8 cellular contexts compared by ENCODE assay signal in genomic region chr11:86176165-86176884, GRCh38.
DNase-seq lines count a peak whose midpoint lies in the region; ATAC-seq and TF ChIP-seq lines count a peak whose summit lies in the region.

No MANE protein-coding gene starts in this region.

- H3K4me3 ChIP-seq in esophagus squamous epithelium = no peak overlapping the region

- intact Hi-C loops in esophagus squamous epithelium (cut with DNase I) = no loop called here

- peak overlapping the region; percentile 67 for H3K27ac Mint-ChIP-seq in activated CD4-positive, alpha-beta memory T cell treated with anti-CD3 and anti-CD28 coated beads, Interleukin-2, amount 10 ng/mL, durations not matched to agents 7 days and 5 days

- peaks cover 15 to 40% (median 25%) of the 10 kb centered on the region in 3 donors for H3K4me1 ChIP-seq in esophagus squamous epithelium

- TF ChIP-seq CTCF in esophagus squamous epithelium (IDR thresholded peaks at IDR 0.05) = no peak

- H3K36me3 Mint-ChIP-seq in activated CD4-positive, alpha-beta memory T cell treated with anti-CD3 and anti-CD28 coated beads, Interleukin-2, amount 10 ng/mL, durations not matched to agents 7 days and 5 days (ENCODE audit: low read depth) = peaks cover 8% of the 10 kb centered on the region

- no peaks in the 10 kb centered on the region for H3K9me3 Mint-ChIP-seq in activated CD4-positive, alpha-beta memory T cell treated with anti-CD3 and anti-CD28 coated beads, Interleukin-2, amount 10 ng/mL, durations not matched to agents 7 days and 5 days

- WGBS in esophagus squamous epithelium, 2 donors = 38 to 46% methylated on average over 4 of the region's 4 CpGs

- H3K36me3 ChIP-seq in esophagus squamous epithelium = no peaks in the 10 kb centered on the region

- POLR2A ChIA-PET in activated CD4-positive, alpha-beta memory T cell treated with anti-CD3 and anti-CD28 coated beads, Interleukin-2, amount 10 ng/mL, durations not matched to agents 7 days and 5 days (lab: Charles Lee) = interaction anchor here (0.7 to 5.6 kb wide), 14 partner anchors 9 to 111 kb away, joined by 3 to 62 read pairs (median 4); partner anchors contain the start of gene PICALM

- DNase-seq in activated CD4-positive, alpha-beta memory T cell treated with anti-CD3 and anti-CD28 coated beads, Interleukin-2, amount 10 ng/mL, durations not matched to agents 7 days and 5 days = peak; percentile 77
- DNase-seq in putamen (ENCODE audit: low spot score) = peak; percentile 68
- DNase-seq in NCI-H526 (lab: John Stamatoyannopoulos, UW) = no peak
- no peak for DNase-seq in esophagus squamous epithelium (lab: John Stamatoyannopoulos, UW)
- no peak for DNase-seq in activated gamma-delta T cell (lab: John Stamatoyannopoulos, UW)
- DNase-seq in HPDE6-E6E7 (ENCODE audit: extremely low spot score) = no peak

- H3K4me3 Mint-ChIP-seq in activated CD4-positive, alpha-beta memory T cell treated with anti-CD3 and anti-CD28 coated beads, Interleukin-2, amount 10 ng/mL, durations not matched to agents 7 days and 5 days = peak overlapping the region; percentile 16

- no peaks in the 10 kb centered on the region for H3K4me1 Mint-ChIP-seq in activated CD4-positive, alpha-beta memory T cell treated with anti-CD3 and anti-CD28 coated beads, Interleukin-2, amount 10 ng/mL, durations not matched to agents 7 days and 5 days

- H3K27ac ChIP-seq in esophagus squamous epithelium = no peak overlapping the region

- no peaks in the 10 kb centered on the region for H3K27me3 ChIP-seq in esophagus squamous epithelium

- H3K27me3 Mint-ChIP-seq in activated CD4-positive, alpha-beta memory T cell treated with anti-CD3 and anti-CD28 coated beads, Interleukin-2, amount 10 ng/mL, durations not matched to agents 7 days and 5 days = no peaks in the 10 kb centered on the region

- no peak for TF ChIP-seq POLR2A in esophagus squamous epithelium (IDR thresholded peaks at IDR 0.05)

- CTCF ChIA-PET in activated CD4-positive, alpha-beta memory T cell treated with anti-CD3 and anti-CD28 coated beads, Interleukin-2, amount 10 ng/mL, durations not matched to agents 7 days and 5 days (lab: Charles Lee) = interaction anchor here (1.0 to 2.6 kb wide), 5 partner anchors 14 to 128 kb away, joined by 3 to 18 read pairs (median 4); partner anchors contain the start of gene PICALM

- no peaks in the 10 kb centered on the region for H3K9me3 ChIP-seq in esophagus squamous epithelium

- ATAC-seq in GM18520 (IDR thresholded peaks at IDR 0.05; ENCODE audit: unreplicated experiment) (peak; percentile 71), HG03064 (IDR thresholded peaks at IDR 0.05; ENCODE audit: low read depth, unreplicated experiment) (peak; percentile 59)

Comparison
In these comparisons a context has a peak if more than half of its experiments do, and no peak if none do; other contexts are left out.
1. DNase-seq: peak in activated CD4-positive, alpha-beta memory T cell treated with anti-CD3 and anti-CD28 coated beads, Interleukin-2, amount 10 ng/mL, durations not matched to agents 7 days and 5 days (single experiment) and putamen (single experiment); none in NCI-H526 (0 of 2), esophagus squamous epithelium (single experiment), activated gamma-delta T cell (single experiment) and HPDE6-E6E7 (single experiment).